In genomic region chr14:67515386-67516079, GRCh38 we compare ENCODE assay signal across 1 cellular context.
A peak's percentile ranks its signal among the peaks of the same experiment; 100 is the strongest.
TF ChIP-seq lines count a peak whose summit lies in the region.

No MANE protein-coding gene starts in this region.

TF ChIP-seq in K562, 482 proteins besides CTCF, POLR2A, EP300 and RAD21:
- no peak for TF ChIP-seq ZNF197 (CRISPR knock-in tag; IDR thresholded peaks at IDR 0.05; ENCODE audit: low read depth)
- TF ChIP-seq PREB (CRISPR knock-in tag; IDR thresholded peaks at IDR 0.05) = no peak
- 0 out of 4 replicates have a peak, but pooled peaks have one; percentile 16 to 34 for TF ChIP-seq KDM1A (IDR thresholded peaks at IDR 0.05)
- TF ChIP-seq BCOR (IDR thresholded peaks at IDR 0.05) = peak; percentile 69
- TF ChIP-seq PHTF2 (CRISPR knock-in tag; IDR thresholded peaks at IDR 0.05) = no peak
- TF ChIP-seq BCL6 (CRISPR knock-in tag; IDR thresholded peaks at IDR 0.05) = no peak
- TF ChIP-seq, protein P1, sequence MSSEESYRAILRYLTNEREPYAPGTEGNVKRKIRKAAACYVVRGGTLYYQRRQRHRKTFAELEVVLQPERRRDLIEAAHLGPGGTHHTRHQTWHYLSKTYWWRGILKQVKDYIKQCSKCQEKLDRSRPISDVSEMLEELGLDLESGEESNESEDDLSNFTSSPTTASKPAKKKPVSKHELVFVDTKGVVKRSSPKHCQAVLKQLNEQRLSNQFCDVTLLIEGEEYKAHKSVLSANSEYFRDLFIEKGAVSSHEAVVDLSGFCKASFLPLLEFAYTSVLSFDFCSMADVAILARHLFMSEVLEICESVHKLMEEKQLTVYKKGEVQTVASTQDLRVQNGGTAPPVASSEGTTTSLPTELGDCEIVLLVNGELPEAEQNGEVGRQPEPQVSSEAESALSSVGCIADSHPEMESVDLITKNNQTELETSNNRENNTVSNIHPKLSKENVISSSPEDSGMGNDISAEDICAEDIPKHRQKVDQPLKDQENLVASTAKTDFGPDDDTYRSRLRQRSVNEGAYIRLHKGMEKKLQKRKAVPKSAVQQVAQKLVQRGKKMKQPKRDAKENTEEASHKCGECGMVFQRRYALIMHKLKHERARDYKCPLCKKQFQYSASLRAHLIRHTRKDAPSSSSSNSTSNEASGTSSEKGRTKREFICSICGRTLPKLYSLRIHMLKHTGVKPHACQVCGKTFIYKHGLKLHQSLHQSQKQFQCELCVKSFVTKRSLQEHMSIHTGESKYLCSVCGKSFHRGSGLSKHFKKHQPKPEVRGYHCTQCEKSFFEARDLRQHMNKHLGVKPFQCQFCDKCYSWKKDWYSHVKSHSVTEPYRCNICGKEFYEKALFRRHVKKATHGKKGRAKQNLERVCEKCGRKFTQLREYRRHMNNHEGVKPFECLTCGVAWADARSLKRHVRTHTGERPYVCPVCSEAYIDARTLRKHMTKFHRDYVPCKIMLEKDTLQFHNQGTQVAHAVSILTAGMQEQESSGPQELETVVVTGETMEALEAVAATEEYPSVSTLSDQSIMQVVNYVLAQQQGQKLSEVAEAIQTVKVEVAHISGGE (CRISPR knock-in tag; IDR thresholded peaks at IDR 0.05) = peak in 1 of 3 experiments; percentile 13; a peak in 1 of 6 replicates
- TF ChIP-seq PRMT5 (CRISPR knock-in tag; IDR thresholded peaks at IDR 0.05) = no peak
- no peak for TF ChIP-seq TCF7L2 (IDR thresholded peaks at IDR 0.05; ENCODE audit: low read depth, low read length)
- no peak for TF ChIP-seq ETS2 (tag; IDR thresholded peaks at IDR 0.05; ENCODE audit: borderline replicate concordance, poor library complexity, severe bottlenecking)
- peak; percentile 78 for TF ChIP-seq ZKSCAN1 (IDR thresholded peaks at IDR 0.05; ENCODE audit: low read depth, low read length)
- no peak for TF ChIP-seq ETV6 (IDR thresholded peaks at IDR 0.05; ENCODE audit: borderline replicate concordance in 1 of 2, low read depth in 2 of 2, low read length in 1 of 2)
- TF ChIP-seq ETV6 (CRISPR knock-in tag; IDR thresholded peaks at IDR 0.05; ENCODE audit: borderline replicate concordance) = no peak
